ENCODE assay signal across 13 cellular contexts in the genomic region with DNA sequence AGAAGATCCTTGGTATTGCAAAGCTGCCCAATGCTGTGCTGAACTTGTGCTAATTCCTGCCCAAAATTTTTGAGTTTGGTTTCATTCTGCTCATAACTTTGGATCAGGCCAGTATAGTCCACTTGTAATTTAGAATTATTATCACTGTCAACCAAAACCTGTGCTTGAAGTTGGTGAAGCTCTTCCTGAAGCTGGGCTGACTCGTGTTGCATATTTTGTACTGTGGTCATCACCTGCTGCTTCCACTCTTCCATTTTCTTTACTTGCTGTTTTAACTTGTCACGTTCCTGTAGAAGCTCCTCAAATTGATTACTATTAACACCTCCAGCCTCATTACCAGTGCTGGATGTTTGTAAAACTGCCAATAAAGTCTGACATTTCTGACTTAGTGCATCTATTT. TPM values are rescaled to one million over a fixed set of nuclear protein-coding genes. Genes with fewer than 3 reads are reported as not detected.
DNase-seq lines count a peak whose midpoint lies in the region; ATAC-seq and TF ChIP-seq lines count a peak whose summit lies in the region.
"Had no signal": no experiment of that assay in that cellular context is flagged by ENCODE, and none has a peak within 500 bp of the region (broad histone marks: within the 10 kb centered on the region; RNA-seq: fewer than 3 reads in every experiment).

No MANE protein-coding gene starts in this region.

- H3K9me3 ChIP-seq in CD4-positive, CD25-positive, alpha-beta regulatory T cell (ENCODE audit: control insufficient read depth in 2 of 2, low read length in 2 of 2): no peaks in the 10 kb centered on the region
- H3K9me3 ChIP-seq in CD8-positive, alpha-beta T cell (ENCODE audit: low read length): no peaks in the 10 kb centered on the region
- no peaks in the 10 kb centered on the region for H3K9me3 ChIP-seq in PC-3 (ENCODE audit: low read length)

- no peak overlapping the region for H2AFZ ChIP-seq in PC-3 (ENCODE audit: low read length)

- intact Hi-C loops in CD8-positive, alpha-beta T cell (cut with DNase I, micrococcal nuclease): no loop called here
- intact Hi-C loops in PC-3 (cut with micrococcal nuclease): no loop called here

- no peaks in the 10 kb centered on the region for H4K20me1 ChIP-seq in PC-3 (ENCODE audit: low read length)

- H3K27ac ChIP-seq in CD4-positive, CD25-positive, alpha-beta regulatory T cell (ENCODE audit: insufficient read depth, low read length, poor library complexity, severe bottlenecking): no peak overlapping the region
- no peak overlapping the region for H3K27ac ChIP-seq in CD8-positive, alpha-beta T cell (ENCODE audit: low read depth, low read length)
- H3K27ac ChIP-seq in PC-3 (ENCODE audit: low read length): no peak overlapping the region

- H3K36me3 ChIP-seq in CD4-positive, CD25-positive, alpha-beta regulatory T cell (ENCODE audit: control insufficient read depth, insufficient read depth, low read length): peaks cover 25% of the 10 kb centered on the region
- H3K36me3 ChIP-seq in CD8-positive, alpha-beta T cell (ENCODE audit: insufficient read depth, low read length): peaks cover 12% of the 10 kb centered on the region
- peaks cover 21% of the 10 kb centered on the region; the same call in 1 of the 2 replicates for H3K36me3 ChIP-seq in PC-3 (ENCODE audit: low read depth, low read length)

- TF ChIP-seq CTCF in CD8-positive, alpha-beta T cell (IDR thresholded peaks at IDR 0.05): no peak
- TF ChIP-seq CTCF in PC-3 (conservative IDR thresholded peaks at IDR 0.05; ENCODE audit: low read depth, low read length) (no peak), fibroblast of mammary gland (conservative IDR thresholded peaks at IDR 0.05; ENCODE audit: control insufficient read depth, insufficient read depth, low read depth, low read length) (no peak)

- peak overlapping the region; percentile 60 to 82 (median 61) for H3K27ac Mint-ChIP-seq in CD4-positive, CD25-positive, alpha-beta regulatory T cell
- peak overlapping the region; percentile 88 for H3K27ac Mint-ChIP-seq in CD8-positive, alpha-beta T cell
- H3K27ac Mint-ChIP-seq: B cell had no signal

- H3K36me3 Mint-ChIP-seq in CD4-positive, CD25-positive, alpha-beta regulatory T cell: peaks cover 29% of the 10 kb centered on the region
- H3K36me3 Mint-ChIP-seq in CD8-positive, alpha-beta T cell: peaks cover 31% of the 10 kb centered on the region

- ATAC-seq in CD4-positive, CD25-positive, alpha-beta regulatory T cell (ENCODE audit: low read depth in 2 of 2): no peak
- no peak for ATAC-seq in CD8-positive, alpha-beta T cell
- ATAC-seq in PC-3 (peak; percentile 57; the same call in 1 of the 2 replicates), HG03354 (IDR thresholded peaks at IDR 0.05; ENCODE audit: poor library complexity, severe bottlenecking, unreplicated experiment) (no peak), HG03457 (IDR thresholded peaks at IDR 0.05; ENCODE audit: unreplicated experiment) (no peak)

- CTCF ChIA-PET in CD8-positive, alpha-beta T cell (lab: Charles Lee): interaction anchor here (1.3 to 1.5 kb wide), 2 partner anchors 9 to 36 kb away, joined by 3 read pairs; partner anchors contain the start of gene TRIP11
- CTCF ChIA-PET in PC-3 (lab: Charles Lee): no interaction called here

- H3K4me1 Mint-ChIP-seq in CD4-positive, CD25-positive, alpha-beta regulatory T cell: peaks cover 39 to 59% (median 50%) of the 10 kb centered on the region in 4 donors
- peaks cover 49% of the 10 kb centered on the region for H3K4me1 Mint-ChIP-seq in CD8-positive, alpha-beta T cell (ENCODE audit: low read depth)
- H3K4me1 Mint-ChIP-seq: B cell had no signal

- no peaks in the 10 kb centered on the region for H3F3A ChIP-seq in PC-3 (ENCODE audit: low read length, unreplicated experiment)

- H3K27me3 Mint-ChIP-seq in CD4-positive, CD25-positive, alpha-beta regulatory T cell: no peaks in the 10 kb centered on the region
- H3K27me3 Mint-ChIP-seq in CD8-positive, alpha-beta T cell (ENCODE audit: low read depth): no peaks in the 10 kb centered on the region
- H3K27me3 Mint-ChIP-seq: B cell had no signal

- no peak overlapping the region for H3K4me2 ChIP-seq in PC-3 (ENCODE audit: low read length)

- no peak overlapping the region for H3K9ac ChIP-seq in PC-3 (ENCODE audit: low read length)

- POLR2A ChIA-PET in CD8-positive, alpha-beta T cell (lab: Charles Lee): interaction anchor here (2.6 kb wide), 1 partner anchor 36 kb away, joined by 12 read pairs; the partner anchor contains the start of gene TRIP11
- POLR2A ChIA-PET in PC-3 (lab: Charles Lee; ENCODE audit: unreplicated experiment): no interaction called here

- peaks cover 0 to 2% (median 0%) of the 10 kb centered on the region in 7 donors for H3K9me3 Mint-ChIP-seq in CD4-positive, CD25-positive, alpha-beta regulatory T cell
- no peaks in the 10 kb centered on the region for H3K9me3 Mint-ChIP-seq in CD8-positive, alpha-beta T cell

- no peak for DNase-seq in CD4-positive, CD25-positive, alpha-beta regulatory T cell
- no peak for DNase-seq in CD8-positive, alpha-beta T cell
- DNase-seq in PC-3 (peak; percentile 11), fibroblast of mammary gland (ENCODE audit: low read depth) (peak; percentile 18), NCI-H446 (lab: John Stamatoyannopoulos, UW) (no peak), NCI-H1048 (lab: John Stamatoyannopoulos, UW) (no peak)
- DNase-seq: ACHN, DMS153, NCI-H1092, NCI-H226 had no signal

- H3K4me3 Mint-ChIP-seq in CD4-positive, CD25-positive, alpha-beta regulatory T cell: peak overlapping the region in 1 of 4 donors; percentile 47
- H3K4me3 Mint-ChIP-seq in CD8-positive, alpha-beta T cell: no peak overlapping the region
- H3K4me3 Mint-ChIP-seq: B cell had no signal

- no peak overlapping the region for H3K4me3 ChIP-seq in CD4-positive, CD25-positive, alpha-beta regulatory T cell (ENCODE audit: low read depth, low read length)
- H3K4me3 ChIP-seq in CD8-positive, alpha-beta T cell (ENCODE audit: low read depth, low read length): no peak overlapping the region
- H3K4me3 ChIP-seq in PC-3 (ENCODE audit: low read length) (no peak overlapping the region), fibroblast of mammary gland (ENCODE audit: control insufficient read depth, low read depth, low read length) (no peak overlapping the region)

- no peaks in the 10 kb centered on the region for H3K79me2 ChIP-seq in PC-3 (ENCODE audit: low read length)

- H3K9me2 ChIP-seq in PC-3 (replicated peaks; ENCODE audit: low read length): no peaks in the 10 kb centered on the region

- peaks cover 21% of the 10 kb centered on the region for H3K4me1 ChIP-seq in CD4-positive, CD25-positive, alpha-beta regulatory T cell (ENCODE audit: control insufficient read depth, insufficient read depth, low read length, poor library complexity, severe bottlenecking)
- peaks cover 47% of the 10 kb centered on the region for H3K4me1 ChIP-seq in CD8-positive, alpha-beta T cell (ENCODE audit: insufficient read depth, low read length)
- peaks cover 19% of the 10 kb centered on the region for H3K4me1 ChIP-seq in PC-3 (ENCODE audit: insufficient read depth, low read length)

- no TSS peak for BruUV-seq in PC-3 (replicated peaks; lab: Mats Ljungman, UMichigan)

- H3K27me3 ChIP-seq in CD4-positive, CD25-positive, alpha-beta regulatory T cell (ENCODE audit: control insufficient read depth, insufficient read depth, low read length): no peaks in the 10 kb centered on the region
- no peaks in the 10 kb centered on the region for H3K27me3 ChIP-seq in CD8-positive, alpha-beta T cell (ENCODE audit: insufficient read depth, low read length)
- no peaks in the 10 kb centered on the region for H3K27me3 ChIP-seq in PC-3 (ENCODE audit: low read length)

RNA-seq across cellular contexts. Expression of gene TRIP11, which starts 35.8 kb away (rescaled TPM):
- 55.9 TPM for total RNA-seq in CD4-positive, CD25-positive, alpha-beta regulatory T cell
- polyA plus RNA-seq in CD4-positive, CD25-positive, alpha-beta regulatory T cell: 10 to 100 TPM; 39.8 to 44.5 (median 43.2) TPM
- 10 to 100 TPM; 25.3 to 26.5 TPM for total RNA-seq in CD8-positive, alpha-beta T cell
- total RNA-seq in PC-3 (2014; rRNA removed): 9.6 and 14.3 TPM in 2 replicates

RNA-seq across cellular contexts. Expression of gene FBLN5, which starts 56.6 kb away (rescaled TPM):
- 3.0 TPM for total RNA-seq in CD4-positive, CD25-positive, alpha-beta regulatory T cell
- polyA plus RNA-seq in CD4-positive, CD25-positive, alpha-beta regulatory T cell: 10 to 100 TPM; 10.6 to 21.9 (median 21.0) TPM
- total RNA-seq in CD8-positive, alpha-beta T cell: 1 to 10 TPM; 1.4 TPM
- 0.17 and 0.58 TPM in 2 replicates for total RNA-seq in PC-3 (2014; rRNA removed)

Comparison
In these comparisons a context has a peak if more than half of its experiments do, and no peak if none do; other contexts are left out.
1. DNase-seq: peak in PC-3 (single experiment) and fibroblast of mammary gland (single experiment); none in CD4-positive, CD25-positive, alpha-beta regulatory T cell (0 of 3), CD8-positive, alpha-beta T cell (0 of 7), NCI-H446 (0 of 2) and NCI-H1048 (single experiment).